Comparison of ENCODE assay signal across 1 cellular context in the genomic region with DNA sequence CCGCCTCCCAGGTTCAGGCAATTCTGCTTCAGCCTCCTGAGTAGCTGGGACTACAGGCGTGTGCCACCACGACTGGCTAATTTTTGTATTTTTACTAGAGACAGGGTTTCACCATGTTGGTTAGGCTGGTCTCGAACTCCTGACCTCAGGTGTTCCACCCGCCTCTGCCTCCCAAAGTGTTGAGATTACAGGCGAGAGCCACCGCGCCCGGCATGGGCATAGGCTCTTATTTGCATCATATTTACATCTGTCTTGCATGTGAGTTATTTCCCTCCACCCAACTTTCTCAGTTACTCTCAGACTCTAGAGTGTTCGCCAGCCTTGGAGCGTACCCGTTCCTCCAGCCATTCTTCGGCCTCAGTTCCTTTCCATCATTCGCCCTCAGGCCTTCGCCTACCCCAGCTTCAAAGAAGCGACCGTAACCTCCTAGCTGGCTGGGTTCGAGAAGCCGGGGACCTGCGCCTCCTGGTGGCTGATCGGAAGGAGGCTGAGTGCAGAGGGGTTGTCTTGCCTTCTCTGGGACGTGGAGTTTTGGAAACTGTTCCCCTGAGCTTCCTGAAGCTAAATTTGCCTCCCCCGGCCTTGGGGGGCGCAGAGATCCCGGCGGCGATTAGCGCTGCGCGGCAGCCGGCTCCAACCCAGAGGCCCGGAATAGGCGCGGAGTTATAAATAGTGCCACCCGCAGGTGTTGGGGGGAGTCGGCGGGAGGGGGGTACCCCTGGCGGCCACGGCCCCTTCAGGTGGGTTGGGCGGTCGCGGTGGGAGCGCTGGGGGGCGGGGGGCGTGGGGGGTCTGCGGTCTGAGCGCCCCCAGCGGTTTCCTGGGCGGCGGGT.
TF ChIP-seq lines count a peak whose summit lies in the region.

No MANE protein-coding gene starts in this region.

TF ChIP-seq in H1, 55 proteins besides CTCF, POLR2A, EP300 and RAD21:
- TF ChIP-seq POLR2AphosphoS5 (IDR thresholded peaks at IDR 0.05; ENCODE audit: low read depth, low read length) (no peak; the same call in 1 of the 2 replicates), TCF12 (IDR thresholded peaks at IDR 0.05; ENCODE audit: low read depth, low read length) (no peak), SP1 (IDR thresholded peaks at IDR 0.05; ENCODE audit: low read depth, low read length) (no peak), SRF (IDR thresholded peaks at IDR 0.05; ENCODE audit: low read depth, low read length) (no peak), CHD2 (IDR thresholded peaks at IDR 0.05; ENCODE audit: low read length) (peak; percentile 47; the same call in 1 of the 2 replicates), SAP30 (IDR thresholded peaks at IDR 0.05; ENCODE audit: insufficient read depth, insufficient replicate concordance, low read length) (no peak), CREB1 (IDR thresholded peaks at IDR 0.05) (peak; percentile 45; the same call in 1 of the 2 replicates), ASH2L (IDR thresholded peaks at IDR 0.05; ENCODE audit: low read length) (no peak), TAF1 (IDR thresholded peaks at IDR 0.05; ENCODE audit: low read depth, low read length) (peak; percentile 45; the same call in 1 of the 2 replicates), GTF2F1 (IDR thresholded peaks at IDR 0.05; ENCODE audit: borderline replicate concordance, low read depth, low read length) (peak; percentile 49; the same call in 1 of the 2 replicates), KDM1A (IDR thresholded peaks at IDR 0.05; ENCODE audit: borderline replicate concordance, low read length) (no peak), NRF1 (IDR thresholded peaks at IDR 0.05; ENCODE audit: low read depth, low read length) (no peak), NANOG (IDR thresholded peaks at IDR 0.05; ENCODE audit: insufficient read depth, low read depth, low read length, poor library complexity, severe bottlenecking) (no peak), ATF3 (IDR thresholded peaks at IDR 0.05; ENCODE audit: insufficient read depth, low read depth, low read length) (no peak), CEBPB (IDR thresholded peaks at IDR 0.05; ENCODE audit: low read depth, low read length) (no peak), HDAC6 (IDR thresholded peaks at IDR 0.05; ENCODE audit: low read depth, low read length) (no peak), JUND (IDR thresholded peaks at IDR 0.05; ENCODE audit: low read length) (no peak), BACH1 (IDR thresholded peaks at IDR 0.05; ENCODE audit: low read length) (no peak), TAF7 (optimal IDR thresholded peaks at IDR 0.05; ENCODE audit: borderline replicate concordance, low read depth, low read length) (peak; percentile 80), MAFK (IDR thresholded peaks at IDR 0.05; ENCODE audit: low read depth, low read length) (no peak), RXRA (IDR thresholded peaks at IDR 0.05; ENCODE audit: insufficient read depth, low read depth, low read length) (no peak), RNF2 (IDR thresholded peaks at IDR 0.05; ENCODE audit: borderline replicate concordance, low read depth, low read length, missing control alignments, poor library complexity, severe bottlenecking) (no peak), EGR1 (IDR thresholded peaks at IDR 0.05; ENCODE audit: borderline replicate concordance, low read depth, low read length) (no peak), CHD7 (IDR thresholded peaks at IDR 0.05; ENCODE audit: insufficient replicate concordance, low read length) (no peak), TEAD4 (IDR thresholded peaks at IDR 0.05; ENCODE audit: low read depth, low read length) (no peak), MAX (IDR thresholded peaks at IDR 0.05) (peak; percentile 37; the same call in 1 of the 2 replicates), EZH2 (IDR thresholded peaks at IDR 0.05; ENCODE audit: low read depth, low read length, severe bottlenecking) (no peak), KDM4A (IDR thresholded peaks at IDR 0.05; ENCODE audit: low read depth, low read length, severe bottlenecking) (peak; percentile 17), SIN3A (conservative IDR thresholded peaks at IDR 0.05 in 1 of 2, IDR thresholded peaks at IDR 0.05 in 1 of 2; ENCODE audit: low read depth in 1 of 2, low read length in 2 of 2) (peak in 1 of 2 experiments; percentile 73; a peak in 2 of 4 replicates), POU5F1 (IDR thresholded peaks at IDR 0.05; ENCODE audit: low read depth, low read length) (no peak), SP2 (IDR thresholded peaks at IDR 0.05; ENCODE audit: low read length) (no peak), GABPA (IDR thresholded peaks at IDR 0.05; ENCODE audit: borderline replicate concordance, insufficient read depth, low read length) (no peak), SIRT6 (IDR thresholded peaks at IDR 0.05; ENCODE audit: low read length) (no peak), RFX5 (IDR thresholded peaks at IDR 0.05; ENCODE audit: borderline replicate concordance, low read depth, low read length) (no peak), TBP (IDR thresholded peaks at IDR 0.05; ENCODE audit: low read depth, low read length) (peak; percentile 76), CBX5 (IDR thresholded peaks at IDR 0.05; ENCODE audit: low read depth, low read length) (no peak), KDM5A (IDR thresholded peaks at IDR 0.05; ENCODE audit: low read length) (no peak), BCL11A (IDR thresholded peaks at IDR 0.05; ENCODE audit: low read depth in 2 of 2, low read length in 2 of 2) (no peak), JUN (IDR thresholded peaks at IDR 0.05; ENCODE audit: low read depth, low read length) (no peak), USF2 (IDR thresholded peaks at IDR 0.05; ENCODE audit: low read length) (no peak), HDAC2 (IDR thresholded peaks at IDR 0.05; ENCODE audit: borderline replicate concordance in 1 of 2, low read depth in 2 of 2, low read length in 2 of 2) (no peak)
